25 cellular contexts compared by ENCODE assay signal in genomic region chr16:23448392-23448791, GRCh38. TPM values are rescaled to one million over a fixed set of nuclear protein-coding genes. Genes with fewer than 3 reads are reported as not detected.
DNase-seq lines count a peak whose midpoint lies in the region; ATAC-seq and TF ChIP-seq lines count a peak whose summit lies in the region.
"Had no signal": no experiment of that assay in that cellular context is flagged by ENCODE, and none has a peak within 500 bp of the region (broad histone marks: within the 10 kb centered on the region; RNA-seq: fewer than 3 reads in every experiment).

No MANE protein-coding gene starts in this region.

- no peak overlapping the region for H3K27ac ChIP-seq in GM23248
- no peak overlapping the region for H3K27ac ChIP-seq in PC-9
- peak overlapping the region; percentile 51 for H3K27ac ChIP-seq in colonic mucosa
- H3K27ac ChIP-seq in trophoblast cell (ENCODE audit: low read depth, low read length), result no peak overlapping the region
- no peak overlapping the region for H3K27ac ChIP-seq in vagina
- H3K27ac ChIP-seq: BLaER1, heart left ventricle, left ventricle myocardium inferior, thoracic aorta had no signal

- H4K91ac ChIP-seq in trophoblast cell (ENCODE audit: low read depth, low read length), result no peak overlapping the region

- H2BK120ac ChIP-seq in trophoblast cell (ENCODE audit: insufficient read depth, low read length, poor library complexity), result no peak overlapping the region

- H3K4me1 ChIP-seq in GM23248 (ENCODE audit: insufficient read depth) (peaks cover 12% of the 10 kb centered on the region), PC-9 (replicated peaks; ENCODE audit: insufficient read depth) (peaks cover 24% of the 10 kb centered on the region), colonic mucosa (peaks cover 6% of the 10 kb centered on the region), trophoblast cell (ENCODE audit: control insufficient read depth in 1 of 2, insufficient read depth in 2 of 2, low read length in 2 of 2) (peaks cover 1% of the 10 kb centered on the region in 2 experiments), vagina (peaks cover 26% of the 10 kb centered on the region)

- no peak overlapping the region for H3K23ac ChIP-seq in trophoblast cell (ENCODE audit: low read length)

- CTCF ChIA-PET in PC-9 (lab: Charles Lee) (interaction anchor here (0.6 to 1.0 kb wide), 2 partner anchors 13 to 16 kb away, joined by 4 to 5 read pairs; no protein-coding TSS in a partner anchor), HEK293T (lab: Yijun Ruan, JAX) (interaction anchor here (2.2 kb wide), 1 partner anchor 13 kb away, joined by 10 read pairs; no protein-coding TSS in a partner anchor)

- H3K27me3 ChIP-seq in GM23248 (replicated peaks; ENCODE audit: insufficient read depth) (no peaks in the 10 kb centered on the region), PC-9 (ENCODE audit: insufficient read depth, low read depth) (no peaks in the 10 kb centered on the region), colonic mucosa (no peaks in the 10 kb centered on the region), trophoblast cell (ENCODE audit: insufficient read depth, low read length) (no peaks in the 10 kb centered on the region), vagina (no peaks in the 10 kb centered on the region)
- H3K27me3 ChIP-seq: BLaER1, heart left ventricle had no signal

- no peak overlapping the region for H3K18ac ChIP-seq in trophoblast cell (ENCODE audit: low read length)

- POLR2A ChIA-PET in PC-9 (lab: Charles Lee; ENCODE audit: unreplicated experiment), result interaction anchor here (0.5 to 0.6 kb wide), 2 partner anchors 13 to 91 kb away, joined by 3 read pairs; no protein-coding TSS in a partner anchor
- POLR2A ChIA-PET in HEK293T (lab: Yijun Ruan, JAX), result no interaction called here

- H2BK12ac ChIP-seq in trophoblast cell (ENCODE audit: low read length), result no peak overlapping the region

- no peak for TF ChIP-seq POLR2A in vagina (IDR thresholded peaks at IDR 0.05)

- ATAC-seq in GM18873 (IDR thresholded peaks at IDR 0.05; ENCODE audit: low FRiP score, unreplicated experiment), result no peak
- no peak for ATAC-seq in HG02870 (IDR thresholded peaks at IDR 0.05; ENCODE audit: unreplicated experiment)
- ATAC-seq: activated CD8-positive, alpha-beta memory T cell treated with anti-CD3 and anti-CD28 coated beads, Interleukin-2, amount 10 ng/mL, durations not matched to agents 7 days and 5 days; GM23338; heart left ventricle; naive thymus-derived CD4-positive, alpha-beta T cell had no signal

- WGBS in GM23248 (ENCODE audit: low coverage in 1 of 2, low lambda C conversion rate in 2 of 2, missing lambda C conversion rate in 2 of 2), 2 experiments, result 73 to 74% methylated on average over 4 of the region's 4 CpGs
- WGBS in trophoblast cell (ENCODE audit: extremely low coverage, insufficient coverage, insufficient read length), result no CpG with 5 or more reads among the region's 4 CpGs

- H3K9ac ChIP-seq in GM23248 (no peak overlapping the region), colonic mucosa (ENCODE audit: low read depth in 2 of 2, low read length in 2 of 2) (peak overlapping the region in 1 of 2 donors; percentile 15), trophoblast cell (ENCODE audit: low read length) (no peak overlapping the region)
- H3K9ac ChIP-seq: BLaER1 had no signal

- 0 out of 2 replicates have a peak, but pooled peaks cover 7% of the 10 kb centered on the region for H3K36me3 ChIP-seq in GM23248 (ENCODE audit: low read depth)
- H3K36me3 ChIP-seq in PC-9 (ENCODE audit: low read depth), result no peaks in the 10 kb centered on the region; the same call in 1 of the 2 replicates
- H3K36me3 ChIP-seq in colonic mucosa, result peaks cover 10% of the 10 kb centered on the region
- H3K36me3 ChIP-seq in trophoblast cell (ENCODE audit: control insufficient read depth in 1 of 2, insufficient read depth in 2 of 2, low read length in 2 of 2), result peaks cover 4 to 10% of the 10 kb centered on the region in 2 experiments
- peaks cover 0 to 20% of the 10 kb centered on the region in 2 donors for H3K36me3 ChIP-seq in vagina

- no peak overlapping the region for H2AFZ ChIP-seq in GM23248
- H2AFZ ChIP-seq in PC-9, result no peak overlapping the region
- H2AFZ ChIP-seq in trophoblast cell (ENCODE audit: insufficient read depth, low read length, poor library complexity), result no peak overlapping the region
- H2AFZ ChIP-seq: GM23338 had no signal

- no peak overlapping the region for H2AK5ac ChIP-seq in trophoblast cell (ENCODE audit: low read length)

- peak; percentile 21 for DNase-seq in GM23248
- DNase-seq in PC-9, result peak; percentile 15 to 75
- DNase-seq in colonic mucosa, result peak; percentile 45
- DNase-seq in trophoblast cell, result peak; percentile 79 to 83
- no peak for DNase-seq in vagina (ENCODE audit: extremely low spot score in 2 of 2)
- DNase-seq in HEK293T (ENCODE audit: extremely low spot score), result no peak
- DNase-seq: activated CD4-positive, alpha-beta T cell treated with anti-CD3 and anti-CD28 coated beads, Interleukin-2, amount 10 ng/mL, durations not matched to agents 7 days and 5 days; activated CD8-positive, alpha-beta memory T cell treated with anti-CD3 and anti-CD28 coated beads, Interleukin-2, amount 10 ng/mL, durations not matched to agents 7 days and 5 days; activated naive CD4-positive, alpha-beta T cell treated with anti-CD3 and anti-CD28 coated beads, Interleukin-2, amount 10 ng/mL, durations not matched to agents 7 days and 5 days; aorta; EL; heart left ventricle; left ventricle myocardium inferior; MV-4-11; naive thymus-derived CD4-positive, alpha-beta T cell; NCI-H526; retina; stimulated activated CD4-positive, alpha-beta T cell treated with anti-CD3 and anti-CD28 coated beads, Interleukin-4, amount 100 ng/mL, for 24 hours; stimulated activated naive CD4-positive, alpha-beta T cell; T-helper 9 cell had no signal

- H3K4me3 ChIP-seq in GM23248, result no peak overlapping the region
- no peak overlapping the region for H3K4me3 ChIP-seq in PC-9
- H3K4me3 ChIP-seq in colonic mucosa, result no peak overlapping the region
- no peak overlapping the region for H3K4me3 ChIP-seq in trophoblast cell (ENCODE audit: low read depth, low read length)
- H3K4me3 ChIP-seq in vagina, result no peak overlapping the region
- H3K4me3 ChIP-seq: BLaER1, GM23338, heart left ventricle, left ventricle myocardium inferior, thoracic aorta had no signal

- TF ChIP-seq CTCF in PC-9 (conservative IDR thresholded peaks at IDR 0.05) (no peak), colonic mucosa (IDR thresholded peaks at IDR 0.05) (no peak), vagina (IDR thresholded peaks at IDR 0.05) (no peak)

- H3K9me3 ChIP-seq in GM23248 (ENCODE audit: low read depth), result no peaks in the 10 kb centered on the region
- H3K9me3 ChIP-seq in PC-9 (ENCODE audit: insufficient read depth, low read depth), result no peaks in the 10 kb centered on the region
- no peaks in the 10 kb centered on the region for H3K9me3 ChIP-seq in colonic mucosa
- no peaks in the 10 kb centered on the region for H3K9me3 ChIP-seq in trophoblast cell (ENCODE audit: insufficient read depth, low read depth, low read length)
- no peaks in the 10 kb centered on the region for H3K9me3 ChIP-seq in vagina
- H3K9me3 ChIP-seq: BLaER1, heart left ventricle, left ventricle myocardium inferior, thoracic aorta had no signal

- peaks cover 4% of the 10 kb centered on the region for H3K79me1 ChIP-seq in trophoblast cell (ENCODE audit: low read length)

- H4K12ac ChIP-seq in trophoblast cell (ENCODE audit: low read depth, low read length), result no peak overlapping the region

- no peak overlapping the region for H4K8ac ChIP-seq in trophoblast cell (ENCODE audit: low read depth, low read length)

- in situ Hi-C loops in GM23248 (cut with MboI), result no loop called here

- H3K9me2 ChIP-seq in GM23248 (ENCODE audit: insufficient read depth) (no peaks in the 10 kb centered on the region), PC-9 (ENCODE audit: insufficient read depth) (no peaks in the 10 kb centered on the region)

- H3F3A ChIP-seq in GM23248 (ENCODE audit: insufficient read depth) (no peaks in the 10 kb centered on the region), PC-9 (ENCODE audit: insufficient read depth, low read depth) (peaks cover 6% of the 10 kb centered on the region; the same call in 1 of the 2 replicates)

- BruUV-seq in PC-9 (replicated peaks; lab: Mats Ljungman, UMichigan), result no TSS peak

- H3K14ac ChIP-seq in trophoblast cell (ENCODE audit: low read length), result no peak overlapping the region

- H3K79me2 ChIP-seq in GM23248 (ENCODE audit: insufficient read depth) (peaks cover 64% of the 10 kb centered on the region), PC-9 (ENCODE audit: low read depth) (peaks cover 43% of the 10 kb centered on the region), trophoblast cell (ENCODE audit: control insufficient read depth, insufficient read depth, low read length, poor library complexity) (peaks cover 5% of the 10 kb centered on the region)

- no peak overlapping the region for H3K4me2 ChIP-seq in GM23248 (ENCODE audit: unreplicated experiment)
- H3K4me2 ChIP-seq in PC-9, result peak overlapping the region; percentile 33
- H3K4me2 ChIP-seq in trophoblast cell (ENCODE audit: low read length), result no peak overlapping the region
- H3K4me2 ChIP-seq: BLaER1, GM23338 had no signal

- H4K20me1 ChIP-seq in GM23248 (ENCODE audit: insufficient read depth) (no peaks in the 10 kb centered on the region), PC-9 (ENCODE audit: insufficient read depth) (no peaks in the 10 kb centered on the region; the same call in 1 of the 2 replicates)

- no peak overlapping the region for H2BK5ac ChIP-seq in trophoblast cell (ENCODE audit: low read depth, low read length, poor library complexity)

- no peak overlapping the region for H3K4ac ChIP-seq in trophoblast cell (ENCODE audit: low read depth, low read length)

- intact Hi-C loops in PC-9 (cut with micrococcal nuclease; ENCODE audit: unreplicated experiment), result no loop called here
- intact Hi-C loops in colonic mucosa (cut with DNase I), result no loop called here
- intact Hi-C loops in vagina (cut with DNase I), result no loop called here

TF ChIP-seq in HEK293T, 16 proteins besides CTCF, POLR2A, EP300 and RAD21:
- TF ChIP-seq CTBP1 (IDR thresholded peaks at IDR 0.05; ENCODE audit: borderline replicate concordance) (no peak), TARDBP (IDR thresholded peaks at IDR 0.05) (no peak), SP1 (IDR thresholded peaks at IDR 0.05) (no peak), ARNT (IDR thresholded peaks at IDR 0.05) (no peak), ELF4 (IDR thresholded peaks at IDR 0.05) (no peak), NFRKB (IDR thresholded peaks at IDR 0.05) (no peak), FOXM1 (IDR thresholded peaks at IDR 0.05; ENCODE audit: borderline replicate concordance) (no peak), ZNF384 (IDR thresholded peaks at IDR 0.05) (no peak), LEF1 (IDR thresholded peaks at IDR 0.05; ENCODE audit: borderline replicate concordance) (no peak), HDGF (IDR thresholded peaks at IDR 0.05; ENCODE audit: borderline replicate concordance) (no peak)

RNA-seq across cellular contexts. Expression of gene COG7, which starts 4.6 kb away (rescaled TPM):
- 15.6 and 16.3 TPM in 2 replicates for total RNA-seq in GM23248 (2014; rRNA removed; shearing (Covaris generic))
- 13.5 and 14.6 TPM in 2 replicates for polyA plus RNA-seq in GM23248 (2016; fragmentation: Nextera tagmentation; extraction: Ambion mirVana)
- total RNA-seq in PC-9 (2021), result 38.3 and 40.7 TPM in 2 replicates
- 10 to 100 TPM; 31.4 to 40.0 TPM for total RNA-seq in colonic mucosa
- 9.1 and 9.6 TPM in 2 replicates for polyA plus RNA-seq in trophoblast cell (2013)
- 21.4 TPM for total RNA-seq in vagina

Comparison
In these comparisons a context has a peak if more than half of its experiments do, and no peak if none do; other contexts are left out.
1. DNase-seq: peak in GM23248 (single experiment), PC-9 (2 of 2), colonic mucosa (single experiment) and trophoblast cell (2 of 2); none in vagina (0 of 2) and HEK293T (single experiment).